1 cellular context compared by ENCODE assay signal in genomic region chr20:31981784-31982183, GRCh38.
TF ChIP-seq lines count a peak whose summit lies in the region.

No MANE protein-coding gene starts in this region.

TF ChIP-seq in HepG2, 621 proteins besides CTCF, POLR2A, EP300 and RAD21:
- TF ChIP-seq ZFP36 (IDR thresholded peaks at IDR 0.05; ENCODE audit: borderline replicate concordance, low read depth, low read length, partially characterized antibody) (peak; percentile 59), ZIK1 (CRISPR knock-in tag; IDR thresholded peaks at IDR 0.05; ENCODE audit: borderline replicate concordance, low read depth) (no peak)
